ENCODE assay signal across 13 cellular contexts in the genomic region with DNA sequence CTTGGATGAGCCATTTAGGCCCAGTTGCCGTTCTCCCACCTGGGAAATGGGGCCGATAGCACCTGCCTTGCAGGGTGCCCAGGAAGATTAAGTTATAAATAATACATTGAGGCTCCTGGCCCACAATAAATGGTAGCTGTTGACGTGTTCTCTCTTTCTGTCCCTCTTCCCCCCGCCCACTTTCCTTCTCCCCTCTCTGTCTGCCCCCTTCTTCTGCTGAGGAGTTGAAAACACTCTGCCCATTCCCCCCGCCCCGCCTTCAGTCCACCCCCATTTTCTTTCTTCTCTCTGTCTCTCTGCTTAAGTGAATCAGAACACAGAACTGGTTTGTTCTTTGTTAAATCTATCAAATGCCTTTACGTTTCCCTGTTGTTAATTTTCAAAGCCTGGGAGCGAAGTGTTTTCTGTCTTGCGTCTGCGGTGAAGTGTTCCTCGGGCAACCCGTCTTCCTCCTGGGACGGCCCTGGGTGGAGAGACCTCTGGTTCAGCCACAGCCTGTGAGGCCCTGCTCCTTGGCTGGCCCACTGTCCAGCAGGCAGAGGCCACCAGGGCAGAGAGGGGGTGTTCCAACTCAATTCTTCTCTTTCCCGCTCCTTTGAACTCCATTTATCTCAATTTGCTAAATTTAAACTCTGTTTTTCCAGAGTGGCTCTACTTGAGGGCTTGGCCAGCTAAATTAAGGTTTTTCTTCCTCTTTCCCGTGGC. TPM values are rescaled to one million over a fixed set of nuclear protein-coding genes. Genes with fewer than 3 reads are reported as not detected.
A peak's percentile ranks its signal among the peaks of the same experiment; 100 is the strongest.
DNase-seq lines count a peak whose midpoint lies in the region; ATAC-seq and TF ChIP-seq lines count a peak whose summit lies in the region.
"Had no signal": no experiment of that assay in that cellular context is flagged by ENCODE, and none has a peak within 500 bp of the region (broad histone marks: within the 10 kb centered on the region; RNA-seq: fewer than 3 reads in every experiment).

No MANE protein-coding gene starts in this region.

- no peak for TF ChIP-seq POLR2A in adrenal gland (IDR thresholded peaks at IDR 0.05)

- H3K9me3 Mint-ChIP-seq in activated naive CD4-positive, alpha-beta T cell treated with anti-CD3 and anti-CD28 coated beads, Interleukin-2, amount 50 U/mL, for 24 hours, result no peaks in the 10 kb centered on the region
- H3K9me3 Mint-ChIP-seq in mesothelial cell of epicardium, result no peaks in the 10 kb centered on the region

- ATAC-seq in HG02852 (IDR thresholded peaks at IDR 0.05; ENCODE audit: unreplicated experiment), result no peak
- ATAC-seq in HG03520 (IDR thresholded peaks at IDR 0.05; ENCODE audit: unreplicated experiment), result no peak

- no peaks in the 10 kb centered on the region for H3K27me3 Mint-ChIP-seq in activated naive CD4-positive, alpha-beta T cell treated with anti-CD3 and anti-CD28 coated beads, Interleukin-2, amount 50 U/mL, for 24 hours
- peaks cover 48% of the 10 kb centered on the region for H3K27me3 Mint-ChIP-seq in mesothelial cell of epicardium (ENCODE audit: low read depth)

- no peak overlapping the region for H3K4me3 ChIP-seq in adrenal gland
- no peak overlapping the region for H3K4me3 ChIP-seq in thymus (ENCODE audit: low read length)

- no peak for TF ChIP-seq CTCF in adrenal gland (IDR thresholded peaks at IDR 0.05)
- no peak for TF ChIP-seq CTCF in mesothelial cell of epicardium (IDR thresholded peaks at IDR 0.05; ENCODE audit: unreplicated experiment)

- H3K4me3 Mint-ChIP-seq in activated naive CD4-positive, alpha-beta T cell treated with anti-CD3 and anti-CD28 coated beads, Interleukin-2, amount 50 U/mL, for 24 hours, result peak overlapping the region; percentile 62
- peak overlapping the region; percentile 9 for H3K4me3 Mint-ChIP-seq in mesothelial cell of epicardium

- H3K27ac ChIP-seq in adrenal gland (peak overlapping the region in 2 of 5 donors; percentile 56 to 80), thymus (ENCODE audit: low read depth) (peak overlapping the region; percentile 78)

- H3K9me3 ChIP-seq in adrenal gland (replicated peaks in 1 of 3) (no peaks in the 10 kb centered on the region), thymus (ENCODE audit: control insufficient read depth) (no peaks in the 10 kb centered on the region)

- H3K4me1 ChIP-seq in adrenal gland (replicated peaks in 1 of 2) (peaks cover 0 to 30% of the 10 kb centered on the region in 2 donors), thymus (ENCODE audit: control insufficient read depth, insufficient read depth, low read length) (peaks cover 23% of the 10 kb centered on the region)

- no peak for DNase-seq in activated naive CD4-positive, alpha-beta T cell (lab: John Stamatoyannopoulos, UW)
- DNase-seq in adrenal gland (peak in 6 of 7 donors; percentile 28 to 70 (median 41)), mesothelial cell of epicardium (ENCODE audit: low spot score in 2 of 2, unreplicated experiment in 2 of 2) (no peak), DMS53 (lab: John Stamatoyannopoulos, UW) (no peak)
- DNase-seq: AML-193; hippocampal formation; IMR-90; NCI-H187 treated with DMSO at 0.1 percent for 48 hours; NK-92 treated with Interleukin-12 subunit alpha and Interleukin-12 subunit beta, amount 100 ng/mL, for 24 hours had no signal

- H3K4me1 Mint-ChIP-seq in activated naive CD4-positive, alpha-beta T cell treated with anti-CD3 and anti-CD28 coated beads, Interleukin-2, amount 50 U/mL, for 24 hours, result peaks cover 88% of the 10 kb centered on the region
- peaks cover 59% of the 10 kb centered on the region for H3K4me1 Mint-ChIP-seq in mesothelial cell of epicardium

- WGBS in adrenal gland, 4 donors, result 59 to 76% (median 69%) methylated on average over 15 of the region's 15 CpGs
- 66% methylated on average over 15 of the region's 15 CpGs for WGBS in thymus

- intact Hi-C loops in adrenal gland (cut with DNase I), result no loop called here

- no peaks in the 10 kb centered on the region for H3K27me3 ChIP-seq in adrenal gland
- H3K27me3 ChIP-seq in thymus (ENCODE audit: control insufficient read depth, insufficient read depth), result peaks cover 32% of the 10 kb centered on the region

- peak overlapping the region; percentile 66 for H3K27ac Mint-ChIP-seq in activated naive CD4-positive, alpha-beta T cell treated with anti-CD3 and anti-CD28 coated beads, Interleukin-2, amount 50 U/mL, for 24 hours
- peak overlapping the region; percentile 7 for H3K27ac Mint-ChIP-seq in mesothelial cell of epicardium

- H3K36me3 ChIP-seq in adrenal gland (replicated peaks in 1 of 2), result peaks cover 0 to 6% of the 10 kb centered on the region in 2 donors
- no peaks in the 10 kb centered on the region for H3K36me3 ChIP-seq in thymus (ENCODE audit: control insufficient read depth, insufficient read depth)

- H3K36me3 Mint-ChIP-seq in activated naive CD4-positive, alpha-beta T cell treated with anti-CD3 and anti-CD28 coated beads, Interleukin-2, amount 50 U/mL, for 24 hours, result peaks cover 11% of the 10 kb centered on the region
- no peaks in the 10 kb centered on the region for H3K36me3 Mint-ChIP-seq in mesothelial cell of epicardium

RNA-seq across cellular contexts. Expression of a gene that starts 29.3 kb away (rescaled TPM):
- total RNA-seq in adrenal gland, result 100 to 1,000 TPM in 1 of 8 donors, 10 to 100 TPM in 7; 25.1 to 105 (median 75.5) TPM
- polyA plus RNA-seq in adrenal gland, result 10 to 100 TPM; 35.6 to 75.9 (median 37.7) TPM
- total RNA-seq in mesothelial cell of epicardium, result 71.6 to 74.1 TPM (median 72.8 TPM) in 3 replicates
- 17.4 TPM for polyA plus RNA-seq in thymus

RNA-seq across cellular contexts. Expression of a gene that starts 49.1 kb away (rescaled TPM):
- total RNA-seq in adrenal gland, result 100 to 1,000 TPM; 116 to 285 (median 184) TPM
- polyA plus RNA-seq in adrenal gland, result 100 to 1,000 TPM; 157 to 298 (median 284) TPM
- 74.3 to 76.6 TPM (median 74.7 TPM) in 3 replicates for total RNA-seq in mesothelial cell of epicardium
- polyA plus RNA-seq in thymus, result 53.9 TPM

Comparison
In these comparisons a context has a peak if more than half of its experiments do, and no peak if none do; other contexts are left out.
1. DNase-seq: peak in adrenal gland (6 of 7); none in activated naive CD4-positive, alpha-beta T cell (0 of 4), mesothelial cell of epicardium (0 of 2) and DMS53 (single experiment).